In genomic region chr18:49021433-49022129, GRCh38 we compare ENCODE assay signal across 8 cellular contexts.
A peak's percentile ranks its signal among the peaks of the same experiment; 100 is the strongest.
DNase-seq lines count a peak whose midpoint lies in the region; ATAC-seq and TF ChIP-seq lines count a peak whose summit lies in the region.

No MANE protein-coding gene starts in this region.

- no peak overlapping the region for H3K4me2 ChIP-seq in SK-N-SH

- H3K27ac ChIP-seq in SK-N-SH (ENCODE audit: low read depth in 2 of 2, low read length in 1 of 2) (no peak overlapping the region), lower lobe of right lung (peak overlapping the region; percentile 70), suprapubic skin (peak overlapping the region; percentile 4)

- intact Hi-C loops in lower lobe of right lung (cut with DNase I), result no loop called here

- 60% methylated on average over 7 of the region's 18 CpGs for WGBS in SK-N-SH (ENCODE audit: low lambda C conversion rate)
- WGBS in suprapubic skin, result 62% methylated on average over 6 of the region's 18 CpGs

- in situ Hi-C loops in Caki2 (cut with HindIII; ENCODE audit: low pct_unique_long_range_greater_than_20kb, low sequenced_read_pairs), result no loop called here

- H3K79me2 ChIP-seq in SK-N-SH (ENCODE audit: insufficient read depth), result no peaks in the 10 kb centered on the region

- H3K9me2 ChIP-seq in SK-N-SH, result no peaks in the 10 kb centered on the region

- DNase-seq in Caki2 (ENCODE audit: low read depth), result peak; percentile 53
- no peak for DNase-seq in HFF-Myc (ENCODE audit: extremely low read depth, low read depth)
- peak; percentile 67 for DNase-seq in SK-N-SH
- DNase-seq in cerebellar cortex (ENCODE audit: low spot score), result peak; percentile 61
- DNase-seq in lower lobe of right lung, result peak; percentile 85
- DNase-seq in suprapubic skin (ENCODE audit: low spot score in 2 of 2), result peak in 1 of 2 donors; percentile 85

- no peak overlapping the region for H2AFZ ChIP-seq in SK-N-SH (ENCODE audit: low read depth)

- CTCF ChIA-PET in SK-N-SH (lab: Yijun Ruan, JAX), result interaction anchor here (0.6 to 3.3 kb wide), 8 partner anchors 11 to 217 kb away, joined by 3 to 9 read pairs (median 6); no protein-coding TSS in a partner anchor

- POLR2A ChIA-PET in SK-N-SH (lab: Yijun Ruan, JAX), result interaction anchor here (0.6 to 1.2 kb wide), 2 partner anchors 217 to 364 kb away, joined by 3 to 5 read pairs; no protein-coding TSS in a partner anchor

- TF ChIP-seq POLR2A in suprapubic skin (IDR thresholded peaks at IDR 0.05), result no peak

- H3K36me3 ChIP-seq in SK-N-SH (replicated peaks in 1 of 2; ENCODE audit: control insufficient read depth in 1 of 2, insufficient read depth in 2 of 2, low read length in 1 of 2), result no peaks in the 10 kb centered on the region
- H3K36me3 ChIP-seq in lower lobe of right lung, result no peaks in the 10 kb centered on the region
- no peaks in the 10 kb centered on the region for H3K36me3 ChIP-seq in suprapubic skin

- H3K4me1 ChIP-seq in SK-N-SH (ENCODE audit: control insufficient read depth in 1 of 2, insufficient read depth in 2 of 2, low read depth in 1 of 2, low read length in 1 of 2), result peaks cover 11 to 19% of the 10 kb centered on the region in 2 experiments; a peak in 3 of 4 replicates
- no peaks in the 10 kb centered on the region for H3K4me1 ChIP-seq in lower lobe of right lung
- H3K4me1 ChIP-seq in suprapubic skin, result peaks cover 10% of the 10 kb centered on the region

- no peak overlapping the region for H3K4me3 ChIP-seq in HFF-Myc (replicated peaks; ENCODE audit: low read depth, low read length)
- no peak overlapping the region for H3K4me3 ChIP-seq in SK-N-SH (ENCODE audit: low read depth in 2 of 2, low read length in 1 of 2)
- H3K4me3 ChIP-seq in lower lobe of right lung, result peak overlapping the region; percentile 38
- H3K4me3 ChIP-seq in suprapubic skin, result peak overlapping the region; percentile 23

- no peak overlapping the region for H3K9ac ChIP-seq in SK-N-SH

- H3K9me3 ChIP-seq in SK-N-SH, result no peaks in the 10 kb centered on the region
- H3K9me3 ChIP-seq in lower lobe of right lung, result no peaks in the 10 kb centered on the region
- H3K9me3 ChIP-seq in suprapubic skin, result no peaks in the 10 kb centered on the region

- TF ChIP-seq CTCF in HFF-Myc (IDR thresholded peaks at IDR 0.05; ENCODE audit: low read depth, low read length, missing control alignments) (peak; percentile 54), SK-N-SH (IDR thresholded peaks at IDR 0.05) (peak; percentile 56), lower lobe of right lung (IDR thresholded peaks at IDR 0.05) (peak; percentile 47), suprapubic skin (IDR thresholded peaks at IDR 0.05) (peak; percentile 14 to 18)

- TF ChIP-seq EP300 in SK-N-SH (IDR thresholded peaks at IDR 0.05; ENCODE audit: borderline replicate concordance in 1 of 2, low read depth in 1 of 2, low read length in 1 of 2) (no peak), suprapubic skin (IDR thresholded peaks at IDR 0.05) (no peak)

- no peaks in the 10 kb centered on the region for H3F3A ChIP-seq in SK-N-SH (replicated peaks; ENCODE audit: insufficient read depth)

- H3K27me3 ChIP-seq in SK-N-SH (ENCODE audit: insufficient read depth) (no peaks in the 10 kb centered on the region), lower lobe of right lung (ENCODE audit: low read depth) (no peaks in the 10 kb centered on the region), suprapubic skin (no peaks in the 10 kb centered on the region)

- ATAC-seq in lower lobe of right lung (peak; percentile 90 to 92), GM21390 (IDR thresholded peaks at IDR 0.05; ENCODE audit: unreplicated experiment) (no peak), GM21515 (IDR thresholded peaks at IDR 0.05; ENCODE audit: unreplicated experiment) (no peak)

- TF ChIP-seq RAD21 in SK-N-SH (IDR thresholded peaks at IDR 0.05; ENCODE audit: low read length), result peak; percentile 79

- H4K20me1 ChIP-seq in SK-N-SH (ENCODE audit: insufficient read depth), result no peaks in the 10 kb centered on the region

TF ChIP-seq in SK-N-SH, 30 proteins besides CTCF, POLR2A, EP300 and RAD21:
- peak; percentile 75 for TF ChIP-seq SMC3 (IDR thresholded peaks at IDR 0.05; ENCODE audit: low read depth, low read length)
- no peak for TF ChIP-seq TAF1 (IDR thresholded peaks at IDR 0.05; ENCODE audit: borderline replicate concordance, low read depth, low read length)

Comparison
In these comparisons a context has a peak if more than half of its experiments do, and no peak if none do; other contexts are left out.
1. H3K4me3 ChIP-seq: peak in lower lobe of right lung (single experiment) and suprapubic skin (single experiment); none in HFF-Myc (single experiment) and SK-N-SH (0 of 2).
2. H3K27ac ChIP-seq: peak in lower lobe of right lung (single experiment) and suprapubic skin (single experiment); none in SK-N-SH (0 of 2).
3. ATAC-seq: peak in lower lobe of right lung (2 of 2); none in GM21390 (single experiment) and GM21515 (single experiment).
4. Peak in every context shown above with its lines, with median percentiles within 50 percentile points of each other: CTCF ChIP-seq.